30 cellular contexts compared by ENCODE assay signal in genomic region chr20:1202762-1203504, GRCh38. TPM values are rescaled to one million over a fixed set of nuclear protein-coding genes. Genes with fewer than 3 reads are reported as not detected.
"Had no signal": no experiment of that assay in that cellular context is flagged by ENCODE, and none has a peak within 500 bp of the region (broad histone marks: within the 10 kb centered on the region; RNA-seq: fewer than 3 reads in every experiment).

C20orf202 (plus strand) TSS chr20:1203454; CDS start chr20:1203586, 132 bp downstream.

- H3K4me3 ChIP-seq: adrenal gland, body of pancreas, pancreas, psoas muscle, right atrium auricular region, SK-N-MC, spleen, thoracic aorta, vagina had no signal

- H3K27me3 ChIP-seq: adrenal gland, body of pancreas, pancreas, right atrium auricular region, vagina had no signal

- ATAC-seq: body of pancreas; naive thymus-derived CD8-positive, alpha-beta T cell; pancreas; psoas muscle; stimulated activated naive CD8-positive, alpha-beta T cell treated with anti-CD3 and anti-CD28 coated beads, Interleukin-15, Interleukin-2, amounts not matched to agents 100 U/mL and 50 U/mL, for 24 hours had no signal

- H3K4me1 ChIP-seq: adrenal gland, body of pancreas, pancreas, psoas muscle, right atrium auricular region, spleen, vagina had no signal

- H3K36me3 Mint-ChIP-seq: activated naive CD8-positive, alpha-beta T cell treated with anti-CD3 and anti-CD28 coated beads for 36 hours; mesothelial cell of epicardium; naive thymus-derived CD8-positive, alpha-beta T cell had no signal

- H3K9me3 ChIP-seq: adrenal gland, body of pancreas, pancreas, psoas muscle, right atrium auricular region, spleen, thoracic aorta, vagina had no signal

- H3K36me3 ChIP-seq: adrenal gland, pancreas, right atrium auricular region, spleen, thoracic aorta, vagina had no signal

- H3K4me3 Mint-ChIP-seq: activated naive CD4-positive, alpha-beta T cell treated with anti-CD3 and anti-CD28 coated beads for 36 hours; activated naive CD8-positive, alpha-beta T cell treated with anti-CD3 and anti-CD28 coated beads for 36 hours; activated T-helper 1 cell treated with anti-CD3 and anti-CD28 coated beads, Interleukin-12 subunit alpha, Interleukin-12 subunit beta, Interleukin-2, Interleukin-4 antibody, amounts not matched to agents 30 ng/mL and 10 ng/mL and 1 ng/mL, durations not matched to agents 14 hours and 24 hours and 36 hours; mesothelial cell of epicardium; naive thymus-derived CD8-positive, alpha-beta T cell; neural crest cell had no signal

- H3K4me1 Mint-ChIP-seq: activated naive CD8-positive, alpha-beta T cell treated with anti-CD3 and anti-CD28 coated beads for 36 hours; mesothelial cell of epicardium; neural crest cell had no signal

- DNase-seq: activated CD4-positive, alpha-beta T cell treated with anti-CD3 and anti-CD28 coated beads for 4 hours; activated CD4-positive, alpha-beta T cell treated with anti-CD3 and anti-CD28 coated beads, Interleukin-2, amount 50 U/mL, for 48 hours; activated CD8-positive, alpha-beta memory T cell treated with anti-CD3 and anti-CD28 coated beads for 24 hours; activated effector memory CD4-positive, alpha-beta T cell treated with anti-CD3 and anti-CD28 coated beads, Interleukin-2, amount 50 U/mL, for 16 hours; activated naive CD4-positive, alpha-beta T cell treated with anti-CD3 and anti-CD28 coated beads for 36 hours; activated naive CD8-positive, alpha-beta T cell treated with anti-CD3 and anti-CD28 coated beads for 36 hours; activated T-cell treated with anti-CD3 and anti-CD28 coated beads, Interleukin-2, amount 50 U/mL, for 1 hour; adrenal gland; aorta; body of pancreas; dermis blood vessel endothelial cell; effector CD4-positive, alpha-beta T cell; kidney glomerular epithelial cell; naive thymus-derived CD8-positive, alpha-beta T cell; nucleus accumbens; pancreas; psoas muscle; spleen; stimulated activated naive CD8-positive, alpha-beta T cell treated with anti-CD3 and anti-CD28 coated beads, Interleukin-15, Interleukin-2, amounts not matched to agents 100 U/mL and 50 U/mL, for 24 hours had no signal

- H3K27ac Mint-ChIP-seq: activated naive CD4-positive, alpha-beta T cell treated with anti-CD3 and anti-CD28 coated beads for 36 hours; activated naive CD8-positive, alpha-beta T cell treated with anti-CD3 and anti-CD28 coated beads for 36 hours; activated T-helper 1 cell treated with anti-CD3 and anti-CD28 coated beads, Interleukin-12 subunit alpha, Interleukin-12 subunit beta, Interleukin-2, Interleukin-4 antibody, amounts not matched to agents 30 ng/mL and 10 ng/mL and 1 ng/mL, durations not matched to agents 14 hours and 24 hours and 36 hours; mesothelial cell of epicardium had no signal

- H3K27ac ChIP-seq: adrenal gland, body of pancreas, epithelial cell of prostate, pancreas, psoas muscle, right atrium auricular region, SK-N-MC, spleen, thoracic aorta, vagina, VCaP had no signal

- H3K27me3 Mint-ChIP-seq: activated naive CD8-positive, alpha-beta T cell treated with anti-CD3 and anti-CD28 coated beads for 36 hours; naive thymus-derived CD8-positive, alpha-beta T cell had no signal

- H3K9me3 Mint-ChIP-seq: activated naive CD4-positive, alpha-beta T cell treated with anti-CD3 and anti-CD28 coated beads for 36 hours; activated naive CD8-positive, alpha-beta T cell treated with anti-CD3 and anti-CD28 coated beads for 36 hours; activated T-helper 1 cell treated with anti-CD3 and anti-CD28 coated beads, Interleukin-12 subunit alpha, Interleukin-12 subunit beta, Interleukin-2, Interleukin-4 antibody, amounts not matched to agents 30 ng/mL and 10 ng/mL and 1 ng/mL, durations not matched to agents 14 hours and 24 hours and 36 hours; mesothelial cell of epicardium; naive thymus-derived CD8-positive, alpha-beta T cell; neural crest cell had no signal

RNA-seq across cellular contexts. Expression of gene C20orf202, which starts in this region (rescaled TPM):
- total RNA-seq: activated naive CD4-positive, alpha-beta T cell treated with anti-CD3 and anti-CD28 coated beads for 36 hours; activated naive CD8-positive, alpha-beta T cell treated with anti-CD3 and anti-CD28 coated beads for 36 hours; activated T-helper 1 cell treated with anti-CD3 and anti-CD28 coated beads, Interleukin-12 subunit alpha, Interleukin-12 subunit beta, Interleukin-2, Interleukin-4 antibody, amounts not matched to agents 30 ng/mL and 10 ng/mL and 1 ng/mL, durations not matched to agents 14 hours and 24 hours and 36 hours; body of pancreas; dermis blood vessel endothelial cell; lung microvascular endothelial cell; T-helper 1 cell treated with Interleukin-12 subunit alpha and Interleukin-12 subunit beta and Interleukin-4 antibody, amounts not matched to agents 30 ng/mL and 1 ng/mL, for 36 hours; vagina had no signal
- polyA plus RNA-seq: naive thymus-derived CD8-positive, alpha-beta T cell had no signal
